8 cellular contexts compared by ENCODE assay signal in genomic region chr7:4682621-4683042, GRCh38. TPM values are rescaled to one million over a fixed set of nuclear protein-coding genes. Genes with fewer than 3 reads are reported as not detected.
DNase-seq lines count a peak whose midpoint lies in the region; ATAC-seq and TF ChIP-seq lines count a peak whose summit lies in the region.

No MANE protein-coding gene starts in this region.

- peak overlapping the region; percentile 65 for H3K27ac ChIP-seq in SJSA1
- peak overlapping the region; percentile 85 to 94 for H3K27ac ChIP-seq in ascending aorta
- H3K27ac ChIP-seq in iPS-18a (ENCODE audit: low read length) = no peak overlapping the region
- peak overlapping the region; percentile 84 for H3K27ac ChIP-seq in smooth muscle cell (ENCODE audit: low read depth)

- peak; percentile 27 for ATAC-seq in GM18873 (IDR thresholded peaks at IDR 0.05; ENCODE audit: low FRiP score, unreplicated experiment)
- ATAC-seq in HG03103 (IDR thresholded peaks at IDR 0.05; ENCODE audit: low read depth, unreplicated experiment) = peak; percentile 29

- TF ChIP-seq CTCF in AG09309 (IDR thresholded peaks at IDR 0.05; ENCODE audit: control insufficient read depth, insufficient read depth, low read depth, low read length, missing control alignments) = no peak
- TF ChIP-seq CTCF in ascending aorta (IDR thresholded peaks at IDR 0.05) = peak in 1 of 3 experiments; percentile 21
- no peak for TF ChIP-seq CTCF in smooth muscle cell (IDR thresholded peaks at IDR 0.05; ENCODE audit: borderline replicate concordance, insufficient read depth, poor library complexity, severe bottlenecking)

- DNase-seq in AG09309 (ENCODE audit: low read depth) (no peak), SJSA1 (ENCODE audit: low read depth in 1 of 2, low spot score in 2 of 2) (peak; percentile 35 to 63), ascending aorta (ENCODE audit: low spot score in 2 of 2) (peak in 1 of 2 donors; percentile 72), smooth muscle cell (lab: John Stamatoyannopoulos, UW; ENCODE audit: unreplicated experiment) (no peak), NCI-H526 treated with DMSO at 0.1 percent for 48 hours (lab: John Stamatoyannopoulos, UW) (no peak)

- H3K4me2 ChIP-seq in smooth muscle cell = peak overlapping the region; percentile 99

- H3K9ac ChIP-seq in iPS-18a (ENCODE audit: low read length) (no peak overlapping the region), smooth muscle cell (ENCODE audit: low read depth) (peak overlapping the region; percentile 82)

- peaks cover 44% of the 10 kb centered on the region for H4K20me1 ChIP-seq in smooth muscle cell (ENCODE audit: low read depth)

- peaks cover 24% of the 10 kb centered on the region for H3K4me1 ChIP-seq in SJSA1 (replicated peaks)
- peaks cover 0 to 11% of the 10 kb centered on the region in 2 donors for H3K4me1 ChIP-seq in ascending aorta
- H3K4me1 ChIP-seq in iPS-18a (ENCODE audit: control insufficient read depth, low read depth, low read length) = peaks cover 8% of the 10 kb centered on the region
- H3K4me1 ChIP-seq in smooth muscle cell (ENCODE audit: low read depth) = peaks cover 14% of the 10 kb centered on the region

- peaks cover 16% of the 10 kb centered on the region for H3K36me3 ChIP-seq in SJSA1
- no peaks in the 10 kb centered on the region for H3K36me3 ChIP-seq in ascending aorta
- H3K36me3 ChIP-seq in iPS-18a (ENCODE audit: control insufficient read depth, low read depth, low read length) = no peaks in the 10 kb centered on the region
- H3K36me3 ChIP-seq in smooth muscle cell (ENCODE audit: low read depth) = no peaks in the 10 kb centered on the region

- H3F3A ChIP-seq in smooth muscle cell (ENCODE audit: low read depth) = no peaks in the 10 kb centered on the region

- H3K79me2 ChIP-seq in smooth muscle cell (ENCODE audit: low read depth) = peaks cover 52% of the 10 kb centered on the region

- H3K27me3 ChIP-seq in SJSA1 (replicated peaks) (no peaks in the 10 kb centered on the region), ascending aorta (no peaks in the 10 kb centered on the region), iPS-18a (ENCODE audit: control insufficient read depth, insufficient read depth, low read length) (peaks cover 26% of the 10 kb centered on the region), smooth muscle cell (ENCODE audit: low read depth) (no peaks in the 10 kb centered on the region)

- intact Hi-C loops in ascending aorta (cut with DNase I) = loop anchor here (1.0 to 10.0 kb wide), 6 partner anchors 17 to 202 kb away; partner anchors contain the start of gene RADIL

- no peak overlapping the region for H2AFZ ChIP-seq in smooth muscle cell (ENCODE audit: low read depth)

- WGBS in smooth muscle cell (ENCODE audit: low lambda C conversion rate) = 1% methylated on average over 22 of the region's 47 CpGs

- 0 out of 2 replicates have a peak, but pooled peaks cover 2% of the 10 kb centered on the region for H3K9me3 ChIP-seq in SJSA1 (replicated peaks)
- H3K9me3 ChIP-seq in ascending aorta = no peaks in the 10 kb centered on the region
- no peaks in the 10 kb centered on the region for H3K9me3 ChIP-seq in iPS-18a (ENCODE audit: control insufficient read depth, low read depth, low read length)
- no peaks in the 10 kb centered on the region for H3K9me3 ChIP-seq in smooth muscle cell (replicated peaks; ENCODE audit: low read depth)

- H3K4me3 ChIP-seq in AG09309 (ENCODE audit: control insufficient read depth, low read depth, low read length) (peak overlapping the region; percentile 88), SJSA1 (peak overlapping the region; percentile 97), ascending aorta (peak overlapping the region; percentile 92 to 97), iPS-18a (ENCODE audit: low read length) (peak overlapping the region; percentile 54), smooth muscle cell (peak overlapping the region; percentile 83)

RNA-seq across cellular contexts. Expression of gene FOXK1, which starts 0.5 kb away (rescaled TPM):
- total RNA-seq in SJSA1 (2014; rRNA removed; shearing (Covaris generic)) = 10.2 and 17.4 TPM in 2 replicates
- total RNA-seq in ascending aorta (31.7 TPM), smooth muscle cell (10.4 and 11.6 TPM in 2 replicates)
- polyA plus RNA-seq in smooth muscle cell = 6.0 and 8.5 TPM in 2 replicates

Comparison
In these comparisons a context has a peak if more than half of its experiments do, and no peak if none do; other contexts are left out.
1. DNase-seq: peak in SJSA1 (2 of 2); none in AG09309 (single experiment), smooth muscle cell (single experiment) and NCI-H526 treated with DMSO at 0.1 percent for 48 hours (single experiment).
2. Peak in every context shown above with its lines, with median percentiles within 50 percentile points of each other: H3K4me3 ChIP-seq.